In genomic region chr1:158113759-158114127, GRCh38 we compare ENCODE assay signal across 8 cellular contexts.
A peak's percentile ranks its signal among the peaks of the same experiment; 100 is the strongest.
DNase-seq lines count a peak whose midpoint lies in the region; ATAC-seq and TF ChIP-seq lines count a peak whose summit lies in the region.
"Had no signal": no experiment of that assay in that cellular context is flagged by ENCODE, and none has a peak within 500 bp of the region (broad histone marks: within the 10 kb centered on the region; RNA-seq: fewer than 3 reads in every experiment).

No MANE protein-coding gene starts in this region.

- no peak overlapping the region for H2BK120ac ChIP-seq in IMR-90 (ENCODE audit: low read depth, low read length)

- no peak overlapping the region for H2AK5ac ChIP-seq in IMR-90 (ENCODE audit: low read depth, low read length)

- H4K5ac ChIP-seq in IMR-90 (ENCODE audit: low read depth, low read length): no peak overlapping the region

- H3K56ac ChIP-seq in IMR-90 (ENCODE audit: extremely low read depth, insufficient read depth, low read length): no peak overlapping the region

- H3K4me3 Mint-ChIP-seq in activated T-helper 2 cell treated with anti-CD3 and anti-CD28 coated beads, Interferon-gamma antibody, Interleukin-2, Interleukin-4, amounts not matched to agents 10 μg/mL and 5 μg/mL and 100 μg/mL, durations not matched to agents 14 hours and 24 hours and 36 hours (ENCODE audit: low read depth): peak overlapping the region; percentile 59
- peak overlapping the region; percentile 75 for H3K4me3 Mint-ChIP-seq in stimulated activated naive B cell treated with anti-CD40 and anti-IgM and Interleukin-4, amounts not matched to agents 10 μg/mL and 1 μg/mL and 100 μg/mL, for 72 hours

- dilution Hi-C loops in IMR-90 (cut with HindIII; ENCODE audit: low sequenced_read_pairs, unreplicated experiment): no loop called here

- WGBS in IMR-90 (ENCODE audit: extremely low coverage in 2 of 2, insufficient read length in 1 of 2), 2 experiments: 100% methylated on average over 2 of the region's 8 CpGs; no CpG with 5 or more reads in 1 of the 2 experiments

- in situ Hi-C loops in IMR-90 (cut with MboI; ENCODE audit: low sequenced_read_pairs): no loop called here

- no peak overlapping the region for H2BK15ac ChIP-seq in IMR-90 (ENCODE audit: low read depth, low read length)

- H3K14ac ChIP-seq in IMR-90 (replicated peaks; ENCODE audit: low read depth, low read length): no peak overlapping the region; the same call in 1 of the 2 replicates

- no peak overlapping the region for H3K18ac ChIP-seq in IMR-90 (ENCODE audit: low read depth, low read length)

- H3K9me3 Mint-ChIP-seq in activated T-helper 2 cell treated with anti-CD3 and anti-CD28 coated beads, Interferon-gamma antibody, Interleukin-2, Interleukin-4, amounts not matched to agents 10 μg/mL and 5 μg/mL and 100 μg/mL, durations not matched to agents 14 hours and 24 hours and 36 hours: no peaks in the 10 kb centered on the region
- H3K9me3 Mint-ChIP-seq in stimulated activated naive B cell treated with anti-CD40 and anti-IgM and Interleukin-4, amounts not matched to agents 10 μg/mL and 1 μg/mL and 100 μg/mL, for 72 hours: peaks cover 6 to 10% of the 10 kb centered on the region in 2 donors

- H3K4me3 ChIP-seq in IMR-90 (ENCODE audit: insufficient read depth, low read depth, low read length): peak overlapping the region; percentile 73; the same call in 1 of the 2 replicates
- H3K4me3 ChIP-seq in kidney epithelial cell (ENCODE audit: low read depth, low read length): peak overlapping the region; percentile 42

- H3K36me3 Mint-ChIP-seq in activated T-helper 2 cell treated with anti-CD3 and anti-CD28 coated beads, Interferon-gamma antibody, Interleukin-2, Interleukin-4, amounts not matched to agents 10 μg/mL and 5 μg/mL and 100 μg/mL, durations not matched to agents 14 hours and 24 hours and 36 hours (ENCODE audit: low read depth): no peaks in the 10 kb centered on the region
- H3K36me3 Mint-ChIP-seq in stimulated activated naive B cell treated with anti-CD40 and anti-IgM and Interleukin-4, amounts not matched to agents 10 μg/mL and 1 μg/mL and 100 μg/mL, for 72 hours: peaks cover 5% of the 10 kb centered on the region in 2 donors

- peak overlapping the region; percentile 93 for H2AFZ ChIP-seq in IMR-90 (replicated peaks; ENCODE audit: low read length, poor library complexity)

- CTCF ChIA-PET in IMR-90 (lab: Yijun Ruan, JAX): interaction anchor here (0.7 to 4.3 kb wide), 7 partner anchors 9 to 154 kb away, joined by 3 to 35 read pairs (median 4); no protein-coding TSS in a partner anchor

- no peak overlapping the region for H2BK20ac ChIP-seq in IMR-90 (ENCODE audit: low read depth, low read length)

- H3K9me3 ChIP-seq in IMR-90 (ENCODE audit: control insufficient read depth, insufficient read depth, low read length): peaks cover 7% of the 10 kb centered on the region

- intact Hi-C loops in IMR-90 (cut with micrococcal nuclease): loop anchor here (1.0 to 2.0 kb wide), 3 partner anchors 69 to 145 kb away; no protein-coding TSS in a partner anchor
- intact Hi-C loops in activated T-helper 2 cell treated with anti-CD3 and anti-CD28 coated beads, Interferon-gamma antibody, Interleukin-2, Interleukin-4, amounts not matched to agents 10 μg/mL and 5 μg/mL and 100 μg/mL, durations not matched to agents 14 hours and 24 hours and 36 hours (cut with micrococcal nuclease): no loop called here

- H2AK9ac ChIP-seq in IMR-90 (replicated peaks; ENCODE audit: low read depth, low read length, poor library complexity): no peak overlapping the region

- no peaks in the 10 kb centered on the region for H3K36me3 ChIP-seq in IMR-90 (ENCODE audit: control insufficient read depth, insufficient read depth, low read length)
- no peaks in the 10 kb centered on the region for H3K36me3 ChIP-seq in kidney epithelial cell (ENCODE audit: control insufficient read depth, insufficient read depth, low read length)

- no peak overlapping the region for H3K27ac Mint-ChIP-seq in activated T-helper 2 cell treated with anti-CD3 and anti-CD28 coated beads, Interferon-gamma antibody, Interleukin-2, Interleukin-4, amounts not matched to agents 10 μg/mL and 5 μg/mL and 100 μg/mL, durations not matched to agents 14 hours and 24 hours and 36 hours
- H3K27ac Mint-ChIP-seq in stimulated activated naive B cell treated with anti-CD40 and anti-IgM and Interleukin-4, amounts not matched to agents 10 μg/mL and 1 μg/mL and 100 μg/mL, for 72 hours: peak overlapping the region; percentile 0

- H3K79me1 ChIP-seq in IMR-90 (ENCODE audit: low read depth in 1 of 2, low read length in 2 of 2): no peaks in the 10 kb centered on the region

- no peaks in the 10 kb centered on the region; the same call in 1 of the 2 replicates for H3K4me1 ChIP-seq in IMR-90 (ENCODE audit: control insufficient read depth, insufficient read depth, low read length)

- H3K27me3 Mint-ChIP-seq in activated T-helper 2 cell treated with anti-CD3 and anti-CD28 coated beads, Interferon-gamma antibody, Interleukin-2, Interleukin-4, amounts not matched to agents 10 μg/mL and 5 μg/mL and 100 μg/mL, durations not matched to agents 14 hours and 24 hours and 36 hours (ENCODE audit: low read depth): peaks cover 52% of the 10 kb centered on the region
- H3K27me3 Mint-ChIP-seq in stimulated activated naive B cell treated with anti-CD40 and anti-IgM and Interleukin-4, amounts not matched to agents 10 μg/mL and 1 μg/mL and 100 μg/mL, for 72 hours: peaks cover 26 to 29% of the 10 kb centered on the region in 2 donors

- TF ChIP-seq CTCF in IMR-90 (conservative IDR thresholded peaks at IDR 0.05; ENCODE audit: low read depth, low read length) (no peak), kidney epithelial cell (IDR thresholded peaks at IDR 0.05; ENCODE audit: insufficient read depth, low read length, poor library complexity, severe bottlenecking) (no peak)

- H3K4me2 ChIP-seq in IMR-90 (ENCODE audit: low read depth, low read length): peak overlapping the region; percentile 45; the same call in 1 of the 2 replicates

- H4K91ac ChIP-seq in IMR-90 (ENCODE audit: insufficient read depth, low read depth, low read length): no peak overlapping the region

- no peak overlapping the region for H3K4ac ChIP-seq in IMR-90 (ENCODE audit: low read depth, low read length)

- H3K23ac ChIP-seq in IMR-90 (ENCODE audit: low read depth, low read length): no peak overlapping the region

- ATAC-seq in IMR-90 (ENCODE audit: low read depth): no peak
- no peak for ATAC-seq in stimulated activated naive B cell treated with anti-CD40 and anti-IgM and Interleukin-4, amounts not matched to agents 10 μg/mL and 1 μg/mL and 100 μg/mL, for 72 hours (replicated peaks)

- BruUV-seq in IMR-90 (replicated peaks; lab: Mats Ljungman, UMichigan): no TSS peak

- H3K9ac ChIP-seq in IMR-90 (ENCODE audit: low read depth, low read length): peak overlapping the region; percentile 24; the same call in 1 of the 2 replicates

- no peak overlapping the region for H2BK5ac ChIP-seq in IMR-90 (ENCODE audit: low read depth, low read length, poor library complexity, severe bottlenecking)

- H3K9me1 ChIP-seq in IMR-90 (ENCODE audit: insufficient read depth, low read length): no peaks in the 10 kb centered on the region

- no peak overlapping the region for H3K27ac ChIP-seq in IMR-90 (ENCODE audit: insufficient read depth, low read length)
- H3K27ac ChIP-seq: epithelial cell of prostate had no signal

- no peak for TF ChIP-seq POLR2A in IMR-90 (IDR thresholded peaks at IDR 0.05; ENCODE audit: low read depth, low read length)

- POLR2A ChIA-PET in IMR-90 (lab: Charles Lee; ENCODE audit: unreplicated experiment): no interaction called here

- H4K8ac ChIP-seq in IMR-90 (ENCODE audit: low read depth in 2 of 2, low read length in 2 of 2): no peak overlapping the region

- no peaks in the 10 kb centered on the region for H4K20me1 ChIP-seq in IMR-90 (ENCODE audit: insufficient read depth, low read length)

- DNase-seq in IMR-90 (no peak), kidney epithelial cell (ENCODE audit: low read depth) (no peak), NCI-H226 (no peak), HK-2 (ENCODE audit: unreplicated experiment) (no peak), cerebellum (ENCODE audit: low spot score) (no peak)
- no peak for DNase-seq in activated T-helper 2 cell treated with anti-CD3 and anti-CD28 coated beads, Interferon-gamma antibody, Interleukin-2, Interleukin-4, amounts not matched to agents 10 μg/mL and 5 μg/mL and 100 μg/mL, durations not matched to agents 14 hours and 24 hours and 36 hours (ENCODE audit: low spot score)
- no peak for DNase-seq in stimulated activated naive B cell treated with anti-CD40 and anti-IgM and Interleukin-4, amounts not matched to agents 10 μg/mL and 1 μg/mL and 100 μg/mL, for 72 hours

- H3K27me3 ChIP-seq in IMR-90 (ENCODE audit: control insufficient read depth, insufficient read depth, low read length) (peaks cover 31% of the 10 kb centered on the region), kidney epithelial cell (ENCODE audit: control insufficient read depth, insufficient read depth, low read length) (no peaks in the 10 kb centered on the region)

- TF ChIP-seq RAD21 in IMR-90 (IDR thresholded peaks at IDR 0.05; ENCODE audit: low read length): no peak

- peaks cover 15% of the 10 kb centered on the region for H3K4me1 Mint-ChIP-seq in activated T-helper 2 cell treated with anti-CD3 and anti-CD28 coated beads, Interferon-gamma antibody, Interleukin-2, Interleukin-4, amounts not matched to agents 10 μg/mL and 5 μg/mL and 100 μg/mL, durations not matched to agents 14 hours and 24 hours and 36 hours (ENCODE audit: low read depth)
- H3K4me1 Mint-ChIP-seq in stimulated activated naive B cell treated with anti-CD40 and anti-IgM and Interleukin-4, amounts not matched to agents 10 μg/mL and 1 μg/mL and 100 μg/mL, for 72 hours: peaks cover 32 to 48% of the 10 kb centered on the region in 2 donors

TF ChIP-seq in IMR-90, 13 proteins besides CTCF, POLR2A, EP300 and RAD21 (continues in another document):
- TF ChIP-seq RCOR1 (IDR thresholded peaks at IDR 0.05; ENCODE audit: insufficient replicate concordance, low read length): no peak
- TF ChIP-seq FOS (IDR thresholded peaks at IDR 0.05; ENCODE audit: low read depth, low read length): no peak
- TF ChIP-seq SMC3 (IDR thresholded peaks at IDR 0.05; ENCODE audit: low read depth, low read length): no peak
- TF ChIP-seq MAZ (IDR thresholded peaks at IDR 0.05; ENCODE audit: borderline replicate concordance, low read depth, low read length): no peak
- no peak for TF ChIP-seq NFE2L2 (IDR thresholded peaks at IDR 0.05; ENCODE audit: low read depth, low read length)
- no peak for TF ChIP-seq MAFK (IDR thresholded peaks at IDR 0.05; ENCODE audit: low read depth, low read length)
- TF ChIP-seq MXI1 (IDR thresholded peaks at IDR 0.05; ENCODE audit: borderline replicate concordance, low read depth, low read length): no peak
- TF ChIP-seq BHLHE40 (IDR thresholded peaks at IDR 0.05; ENCODE audit: low read depth, low read length): no peak
- TF ChIP-seq CHD1 (IDR thresholded peaks at IDR 0.05; ENCODE audit: low read depth, low read length): no peak
- TF ChIP-seq CEBPB (IDR thresholded peaks at IDR 0.05; ENCODE audit: low read depth, low read length): no peak
